1 cellular context compared by ENCODE assay signal in the genomic region with DNA sequence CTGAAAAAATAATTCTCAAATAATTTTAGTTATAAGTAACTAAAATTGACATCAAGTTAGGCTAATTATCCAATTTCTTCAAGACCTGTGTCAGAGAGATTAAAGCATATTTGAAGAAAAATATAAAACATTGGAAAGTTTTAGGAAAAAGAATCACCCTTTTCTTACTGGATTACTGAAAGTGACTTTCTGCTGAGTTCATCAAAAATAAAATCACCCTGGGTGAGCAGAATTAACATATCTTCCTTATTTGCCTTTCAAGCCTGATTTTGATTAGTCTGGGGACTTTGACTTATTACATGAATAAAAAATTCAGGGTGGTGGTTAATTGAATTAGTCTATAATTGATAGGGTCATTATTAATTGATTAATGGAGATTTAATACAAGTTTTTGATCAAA.
TF ChIP-seq lines count a peak whose summit lies in the region.

No MANE protein-coding gene starts in this region.

TF ChIP-seq in SK-N-SH treated with all-trans-retinoic acid at 6 μM for 48 hours, 23 proteins besides CTCF, POLR2A, EP300 and RAD21 (continued from another document):
- TF ChIP-seq ZFP3 (CRISPR knock-in tag; IDR thresholded peaks at IDR 0.05) (no peak), SNAI2 (CRISPR knock-in tag; IDR thresholded peaks at IDR 0.05) (no peak), BACH2 (CRISPR knock-in tag; IDR thresholded peaks at IDR 0.05; ENCODE audit: borderline replicate concordance) (no peak), PPARA (CRISPR knock-in tag; IDR thresholded peaks at IDR 0.05; ENCODE audit: borderline replicate concordance) (no peak)
TF ChIP-seq in SK-N-SH treated with all-trans-retinoic acid at 6 μM for 48 hours: peak in this region for 0.
